Comparison of ENCODE assay signal across 10 cellular contexts in genomic region chr20:57323034-57323433, GRCh38. TPM values are rescaled to one million over a fixed set of nuclear protein-coding genes. Genes with fewer than 3 reads are reported as not detected.
DNase-seq lines count a peak whose midpoint lies in the region; FAIRE-seq and TF ChIP-seq lines count a peak whose summit lies in the region.
"Had no signal": no experiment of that assay in that cellular context is flagged by ENCODE, and none has a peak within 500 bp of the region (broad histone marks: within the 10 kb centered on the region; RNA-seq: fewer than 3 reads in every experiment).

No MANE protein-coding gene starts in this region.

- H3K4me1 ChIP-seq in neuron (ENCODE audit: insufficient read depth, low read length) = peaks cover 17% of the 10 kb centered on the region

- TF ChIP-seq CTCF in D721Med (IDR thresholded peaks at IDR 0.05; ENCODE audit: insufficient read depth, missing control alignments) (no peak), GM13976 (IDR thresholded peaks at IDR 0.05; ENCODE audit: borderline replicate concordance, control extremely low read depth, extremely low read depth, insufficient read depth, missing control alignments) (no peak)

- in situ Hi-C loops in GM13976 (cut with MboI; ENCODE audit: low sequenced_read_pairs, unreplicated experiment) = loop anchor here (10.0 kb wide), 1 partner anchor 238 kb away; no protein-coding TSS in a partner anchor

- H3K4me3 Mint-ChIP-seq in activated T-helper 1 cell treated with anti-CD3 and anti-CD28 coated beads, Interleukin-12 subunit alpha, Interleukin-12 subunit beta, Interleukin-2, Interleukin-4 antibody, amounts not matched to agents 30 ng/mL and 10 ng/mL and 1 ng/mL, durations not matched to agents 14 hours and 24 hours and 36 hours = no peak overlapping the region

- no peak for FAIRE-seq in D721Med (lab: Jason Lieb, UNC)
- FAIRE-seq: RCC 7860, small intestine had no signal

- no peaks in the 10 kb centered on the region for H3K36me3 Mint-ChIP-seq in activated T-helper 1 cell treated with anti-CD3 and anti-CD28 coated beads, Interleukin-12 subunit alpha, Interleukin-12 subunit beta, Interleukin-2, Interleukin-4 antibody, amounts not matched to agents 30 ng/mL and 10 ng/mL and 1 ng/mL, durations not matched to agents 14 hours and 24 hours and 36 hours (ENCODE audit: low read depth)

- no peaks in the 10 kb centered on the region for H3K9me3 Mint-ChIP-seq in activated T-helper 1 cell treated with anti-CD3 and anti-CD28 coated beads, Interleukin-12 subunit alpha, Interleukin-12 subunit beta, Interleukin-2, Interleukin-4 antibody, amounts not matched to agents 30 ng/mL and 10 ng/mL and 1 ng/mL, durations not matched to agents 14 hours and 24 hours and 36 hours

- no peaks in the 10 kb centered on the region for H3K27me3 ChIP-seq in neuron (ENCODE audit: insufficient read depth, low read length)

- peak overlapping the region; percentile 5 for H3K4me3 ChIP-seq in neuron (ENCODE audit: low read length)

- DNase-seq in D721Med (ENCODE audit: insufficient read length, low spot score) (peak; percentile 63), HT1080 (ENCODE audit: low read depth) (peak; percentile 28), caudate nucleus (lab: John Stamatoyannopoulos, UW) (peak in 23 of 61 donors; percentile 3 to 65 (median 17)), NCI-H2029 treated with DMSO at 0.1 percent for 48 hours (lab: John Stamatoyannopoulos, UW) (no peak), KG1 (lab: John Stamatoyannopoulos, UW) (no peak), GM13976 (ENCODE audit: low spot score) (no peak)
- no peak for DNase-seq in activated T-helper 1 cell treated with anti-CD3 and anti-CD28 coated beads, Interleukin-12 subunit alpha, Interleukin-12 subunit beta, Interleukin-2, Interleukin-4 antibody, amounts not matched to agents 30 ng/mL and 10 ng/mL and 1 ng/mL, durations not matched to agents 14 hours and 24 hours and 36 hours (ENCODE audit: low spot score)
- DNase-seq: small intestine had no signal

- intact Hi-C loops in activated T-helper 1 cell treated with anti-CD3 and anti-CD28 coated beads, Interleukin-12 subunit alpha, Interleukin-12 subunit beta, Interleukin-2, Interleukin-4 antibody, amounts not matched to agents 30 ng/mL and 10 ng/mL and 1 ng/mL, durations not matched to agents 14 hours and 24 hours and 36 hours (cut with micrococcal nuclease) = no loop called here

- H3K27me3 Mint-ChIP-seq in activated T-helper 1 cell treated with anti-CD3 and anti-CD28 coated beads, Interleukin-12 subunit alpha, Interleukin-12 subunit beta, Interleukin-2, Interleukin-4 antibody, amounts not matched to agents 30 ng/mL and 10 ng/mL and 1 ng/mL, durations not matched to agents 14 hours and 24 hours and 36 hours (ENCODE audit: insufficient read depth) = peaks cover 36% of the 10 kb centered on the region

- no peaks in the 10 kb centered on the region for H3K36me3 ChIP-seq in neuron (ENCODE audit: insufficient read depth, low read length)

- no peak overlapping the region for H3K27ac Mint-ChIP-seq in activated T-helper 1 cell treated with anti-CD3 and anti-CD28 coated beads, Interleukin-12 subunit alpha, Interleukin-12 subunit beta, Interleukin-2, Interleukin-4 antibody, amounts not matched to agents 30 ng/mL and 10 ng/mL and 1 ng/mL, durations not matched to agents 14 hours and 24 hours and 36 hours

- no peak overlapping the region for H2AFZ ChIP-seq in neuron (ENCODE audit: low read depth, low read length)

- no peaks in the 10 kb centered on the region for H3K9me3 ChIP-seq in neuron (ENCODE audit: low read length)

- H3K4me1 Mint-ChIP-seq in activated T-helper 1 cell treated with anti-CD3 and anti-CD28 coated beads, Interleukin-12 subunit alpha, Interleukin-12 subunit beta, Interleukin-2, Interleukin-4 antibody, amounts not matched to agents 30 ng/mL and 10 ng/mL and 1 ng/mL, durations not matched to agents 14 hours and 24 hours and 36 hours (ENCODE audit: low read depth) = no peaks in the 10 kb centered on the region

- H3K27ac ChIP-seq in caudate nucleus (ENCODE audit: low read depth, low read length) = peak overlapping the region; percentile 41

RNA-seq across cellular contexts. Expression of gene SPO11, which starts 6.6 kb away (rescaled TPM):
- not detected in 2 replicates for total RNA-seq in HT1080 (2014; rRNA removed; shearing (Covaris generic))
- not detected in 2 replicates for polyA plus RNA-seq in HT1080 (2015; cell fraction: cytosol; rRNA removed)
- polyA plus RNA-seq in HT1080 (2015; cell fraction: nucleus; rRNA removed) = not detected in 2 replicates
- total RNA-seq in activated T-helper 1 cell treated with anti-CD3 and anti-CD28 coated beads, Interleukin-12 subunit alpha, Interleukin-12 subunit beta, Interleukin-2, Interleukin-4 antibody, amounts not matched to agents 30 ng/mL and 10 ng/mL and 1 ng/mL, durations not matched to agents 14 hours and 24 hours and 36 hours = not detected in 2 replicates
- polyA plus RNA-seq: small intestine had no signal

RNA-seq across cellular contexts. Expression of gene RAE1, which starts 28.0 kb away (rescaled TPM):
- 53.3 and 60.9 TPM in 2 replicates for total RNA-seq in HT1080 (2014; rRNA removed; shearing (Covaris generic))
- polyA plus RNA-seq in HT1080 (2015; cell fraction: cytosol; rRNA removed) = 51.7 and 55.9 TPM in 2 replicates
- 83.9 and 87.6 TPM in 2 replicates for polyA plus RNA-seq in HT1080 (2015; cell fraction: nucleus; rRNA removed)
- total RNA-seq in activated T-helper 1 cell treated with anti-CD3 and anti-CD28 coated beads, Interleukin-12 subunit alpha, Interleukin-12 subunit beta, Interleukin-2, Interleukin-4 antibody, amounts not matched to agents 30 ng/mL and 10 ng/mL and 1 ng/mL, durations not matched to agents 14 hours and 24 hours and 36 hours = 54.4 and 59.2 TPM in 2 replicates

RNA-seq across cellular contexts. Expression of gene BMP7, which starts 56.6 kb away (rescaled TPM):
- total RNA-seq in HT1080 (2014; rRNA removed; shearing (Covaris generic)) = 0.03 TPM in 1 of 2 replicates, not detected in the other
- polyA plus RNA-seq in HT1080 (2015; cell fraction: cytosol; rRNA removed) = not detected in 2 replicates
- polyA plus RNA-seq in HT1080 (2015; cell fraction: nucleus; rRNA removed) = not detected in 2 replicates
- 0.12 and 0.21 TPM in 2 replicates for total RNA-seq in activated T-helper 1 cell treated with anti-CD3 and anti-CD28 coated beads, Interleukin-12 subunit alpha, Interleukin-12 subunit beta, Interleukin-2, Interleukin-4 antibody, amounts not matched to agents 30 ng/mL and 10 ng/mL and 1 ng/mL, durations not matched to agents 14 hours and 24 hours and 36 hours

Comparison
In these comparisons a context has a peak if more than half of its experiments do, and no peak if none do; other contexts are left out.
1. DNase-seq: peak in D721Med (single experiment) and HT1080 (single experiment); none in NCI-H2029 treated with DMSO at 0.1 percent for 48 hours (single experiment), KG1 (single experiment), GM13976 (single experiment) and activated T-helper 1 cell treated with anti-CD3 and anti-CD28 coated beads, Interleukin-12 subunit alpha, Interleukin-12 subunit beta, Interleukin-2, Interleukin-4 antibody, amounts not matched to agents 30 ng/mL and 10 ng/mL and 1 ng/mL, durations not matched to agents 14 hours and 24 hours and 36 hours (single experiment).